Comparison of ENCODE assay signal across 1 cellular context in the genomic region with DNA sequence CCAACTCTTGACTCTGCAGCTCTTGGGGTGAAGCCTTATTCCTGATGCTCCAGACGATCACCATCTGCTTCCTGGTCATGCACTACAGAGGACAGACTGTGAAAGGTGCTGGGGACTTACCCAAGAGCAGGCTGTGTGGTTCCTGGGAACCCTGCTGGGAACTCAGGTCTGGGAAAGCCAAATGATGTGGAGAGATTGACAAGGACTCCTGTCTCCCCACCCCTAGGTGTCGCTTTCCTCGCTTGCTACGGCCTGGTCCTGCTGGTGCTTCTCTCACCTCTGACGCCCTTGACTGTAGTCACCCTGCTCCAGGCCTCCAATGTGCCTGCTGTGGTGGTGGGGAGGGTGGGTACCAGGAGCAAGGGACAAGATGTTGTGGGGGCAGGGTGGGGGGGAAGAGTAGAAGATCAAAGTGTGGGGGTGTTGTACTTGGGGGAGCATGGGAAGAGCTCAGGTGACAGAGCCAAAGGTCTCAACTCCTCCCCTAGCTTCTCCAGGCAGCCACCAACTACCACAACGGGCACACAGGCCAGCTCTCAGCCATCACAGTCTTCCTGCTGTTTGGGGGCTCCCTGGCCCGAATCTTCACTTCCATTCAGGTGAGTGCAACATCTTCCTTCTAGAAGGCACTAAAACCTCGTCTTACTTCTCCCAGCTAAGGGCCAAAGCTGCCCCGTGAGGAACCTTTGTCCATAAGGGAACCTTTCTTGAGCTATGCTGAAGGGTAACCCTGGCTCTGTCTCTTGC.
TF ChIP-seq lines count a peak whose summit lies in the region.

No MANE protein-coding gene starts in this region.

TF ChIP-seq in HEK293, 187 proteins besides CTCF, POLR2A, EP300 and RAD21 (continued from another document):
- no peak for TF ChIP-seq ZBTB44 (tag by site-specific recombination; IDR thresholded peaks at IDR 0.05)
- 0 out of 2 replicates have a peak, but pooled peaks have one; percentile 32 for TF ChIP-seq ZNF423 (tag by site-specific recombination; IDR thresholded peaks at IDR 0.05)
- no peak for TF ChIP-seq ZBTB11 (tag by site-specific recombination; conservative IDR thresholded peaks at IDR 0.05; ENCODE audit: low read depth)
- TF ChIP-seq, protein P1, sequence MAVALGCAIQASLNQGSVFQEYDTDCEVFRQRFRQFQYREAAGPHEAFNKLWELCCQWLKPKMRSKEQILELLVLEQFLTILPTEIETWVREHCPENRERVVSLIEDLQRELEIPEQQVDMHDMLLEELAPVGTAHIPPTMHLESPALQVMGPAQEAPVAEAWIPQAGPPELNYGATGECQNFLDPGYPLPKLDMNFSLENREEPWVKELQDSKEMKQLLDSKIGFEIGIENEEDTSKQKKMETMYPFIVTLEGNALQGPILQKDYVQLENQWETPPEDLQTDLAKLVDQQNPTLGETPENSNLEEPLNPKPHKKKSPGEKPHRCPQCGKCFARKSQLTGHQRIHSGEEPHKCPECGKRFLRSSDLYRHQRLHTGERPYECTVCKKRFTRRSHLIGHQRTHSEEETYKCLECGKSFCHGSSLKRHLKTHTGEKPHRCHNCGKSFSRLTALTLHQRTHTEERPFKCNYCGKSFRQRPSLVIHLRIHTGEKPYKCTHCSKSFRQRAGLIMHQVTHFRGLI (tag by site-specific recombination; IDR thresholded peaks at IDR 0.05), result no peak
- TF ChIP-seq HOXD13 (CRISPR knock-in tag; IDR thresholded peaks at IDR 0.05; ENCODE audit: borderline replicate concordance), result no peak
- TF ChIP-seq ZNF660 (tag by site-specific recombination; IDR thresholded peaks at IDR 0.05), result no peak
- peak; percentile 9; the same call in 1 of the 2 replicates for TF ChIP-seq ZNF341 (tag by site-specific recombination; IDR thresholded peaks at IDR 0.05; ENCODE audit: low read depth)
- peak; percentile 82 for TF ChIP-seq ZBTB17 (tag by site-specific recombination; IDR thresholded peaks at IDR 0.05)
- TF ChIP-seq SP2 (tag by site-specific recombination; IDR thresholded peaks at IDR 0.05), result 0 out of 2 replicates have a peak, but pooled peaks have one; percentile 8
- TF ChIP-seq ZNF335 (tag by site-specific recombination; conservative IDR thresholded peaks at IDR 0.05), result peak; percentile 46
- peak; percentile 51 for TF ChIP-seq ZNF654 (tag by site-specific recombination; IDR thresholded peaks at IDR 0.05; ENCODE audit: low read depth)
- no peak for TF ChIP-seq ZNF324 (tag by site-specific recombination; IDR thresholded peaks at IDR 0.05)
- TF ChIP-seq ZBTB10 (tag by site-specific recombination; IDR thresholded peaks at IDR 0.05), result no peak
